Comparison of ENCODE assay signal across 14 cellular contexts in the genomic region with DNA sequence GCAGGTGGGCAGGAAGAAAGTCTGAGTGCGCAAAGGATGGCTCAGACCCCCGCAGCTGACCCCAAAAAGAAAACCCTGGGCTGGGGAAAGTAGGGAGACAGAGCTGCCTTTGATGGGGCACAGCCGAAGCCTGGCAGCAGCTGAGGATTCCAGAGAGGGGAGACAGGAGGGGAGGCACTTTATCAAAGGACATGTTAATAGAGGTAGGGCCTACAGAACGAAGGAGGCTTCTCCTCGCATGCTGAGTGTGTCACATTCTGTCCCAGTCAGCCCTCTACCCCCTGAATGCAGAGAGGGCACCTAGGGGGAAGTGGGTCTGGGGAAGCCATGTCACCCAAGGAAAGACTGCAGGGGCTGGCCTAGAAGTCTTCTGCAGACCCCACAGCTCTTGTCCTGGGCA. TPM values are rescaled to one million over a fixed set of nuclear protein-coding genes. Genes with fewer than 3 reads are reported as not detected.
DNase-seq lines count a peak whose midpoint lies in the region; ATAC-seq, FAIRE-seq and TF ChIP-seq lines count a peak whose summit lies in the region.
"Not testable (repeated sequence)": the region's sequence is repeated elsewhere in the genome, so short reads cannot be mapped to it uniquely, and the experiment has no call there.
"Had no signal": no experiment of that assay in that cellular context is flagged by ENCODE, and none has a peak within 500 bp of the region (broad histone marks: within the 10 kb centered on the region; RNA-seq: fewer than 3 reads in every experiment).

No MANE protein-coding gene starts in this region.

- WGBS in spleen, 5 donors = 81 to 98% (median 89%) methylated on average over 5 of the region's 5 CpGs

- H3K27me3 ChIP-seq in CD4-positive, alpha-beta T cell (ENCODE audit: control insufficient read depth, insufficient read depth, low read length); neural progenitor cell; spleen (replicated peaks in 1 of 7): not testable (repeated sequence)

- intact Hi-C loops in CD4-positive, alpha-beta T cell (cut with DNase I, micrococcal nuclease); kidney (cut with DNase I); spleen (cut with DNase I; ENCODE audit: low total_unique reads): not testable (repeated sequence)

- H2AFZ ChIP-seq in neural progenitor cell (replicated peaks) = not testable (repeated sequence)

- not testable (repeated sequence) for ATAC-seq in CD4-positive, alpha-beta T cell (ENCODE audit: poor library complexity); SK-N-SH treated with all-trans-retinoic acid at 6 μM for 48 hours; activated naive CD8-positive, alpha-beta T cell treated with anti-CD3 and anti-CD28 coated beads, Interleukin-2, amount 10 ng/mL, durations not matched to agents 7 days and 5 days (ENCODE audit: low read depth)

- POLR2A ChIA-PET in CD4-positive, alpha-beta T cell (lab: Charles Lee); activated CD4-positive, alpha-beta T cell treated with anti-CD3 and anti-CD28 coated beads, Interleukin-2, amount 10 ng/mL, durations not matched to agents 7 days and 5 days (lab: Charles Lee); activated naive CD8-positive, alpha-beta T cell treated with anti-CD3 and anti-CD28 coated beads, Interleukin-2, amount 10 ng/mL, durations not matched to agents 7 days and 5 days (lab: Charles Lee): not testable (repeated sequence)

- not testable (repeated sequence) for H3K9me3 ChIP-seq in CD4-positive, alpha-beta T cell (ENCODE audit: control insufficient read depth, low read length); kidney (ENCODE audit: control insufficient read depth in 1 of 2, low read length in 2 of 2); neural progenitor cell (ENCODE audit: low read depth); spleen

- peaks cover 19% of the 10 kb centered on the region for H3K36me3 Mint-ChIP-seq in CD4-positive, alpha-beta T cell (ENCODE audit: low read depth)
- H3K36me3 Mint-ChIP-seq in activated CD4-positive, alpha-beta T cell treated with anti-CD3 and anti-CD28 coated beads, Interleukin-2, amount 10 ng/mL, durations not matched to agents 7 days and 5 days (ENCODE audit: low read depth); activated naive CD8-positive, alpha-beta T cell treated with anti-CD3 and anti-CD28 coated beads, Interleukin-2, amount 10 ng/mL, durations not matched to agents 7 days and 5 days; neural progenitor cell: not testable (repeated sequence)

- H4K20me1 ChIP-seq in neural progenitor cell (ENCODE audit: low read depth) = peaks cover 11% of the 10 kb centered on the region

- TF ChIP-seq CTCF in CD4-positive, alpha-beta T cell (IDR thresholded peaks at IDR 0.05); kidney (IDR thresholded peaks at IDR 0.05; ENCODE audit: borderline replicate concordance, extremely low read depth, insufficient read depth); neural progenitor cell (IDR thresholded peaks at IDR 0.05); spleen (IDR thresholded peaks at IDR 0.05 in 8 of 11, conservative IDR thresholded peaks at IDR 0.05 in 3 of 11): not testable (repeated sequence)

- H3K9ac ChIP-seq in kidney (ENCODE audit: low read length in 2 of 2); neural progenitor cell: not testable (repeated sequence)

- not testable (repeated sequence) for H3K4me1 Mint-ChIP-seq in CD4-positive, alpha-beta T cell (ENCODE audit: low read depth)
- peaks cover 23% of the 10 kb centered on the region for H3K4me1 Mint-ChIP-seq in activated CD4-positive, alpha-beta T cell treated with anti-CD3 and anti-CD28 coated beads, Interleukin-2, amount 10 ng/mL, durations not matched to agents 7 days and 5 days
- H3K4me1 Mint-ChIP-seq in activated naive CD8-positive, alpha-beta T cell treated with anti-CD3 and anti-CD28 coated beads, Interleukin-2, amount 10 ng/mL, durations not matched to agents 7 days and 5 days = peaks cover 12% of the 10 kb centered on the region
- peaks cover 19% of the 10 kb centered on the region for H3K4me1 Mint-ChIP-seq in neural progenitor cell

- not testable (repeated sequence) for H3K4me3 ChIP-seq in kidney (ENCODE audit: low read length in 2 of 2); neural progenitor cell; spleen

- not testable (repeated sequence) for H3K4me3 Mint-ChIP-seq in CD4-positive, alpha-beta T cell; activated CD4-positive, alpha-beta T cell treated with anti-CD3 and anti-CD28 coated beads, Interleukin-2, amount 10 ng/mL, durations not matched to agents 7 days and 5 days
- peak overlapping the region; percentile 55 for H3K4me3 Mint-ChIP-seq in activated naive CD8-positive, alpha-beta T cell treated with anti-CD3 and anti-CD28 coated beads, Interleukin-2, amount 10 ng/mL, durations not matched to agents 7 days and 5 days
- peak overlapping the region; percentile 64 for H3K4me3 Mint-ChIP-seq in neural progenitor cell

- CTCF ChIA-PET in CD4-positive, alpha-beta T cell (lab: Charles Lee); activated CD4-positive, alpha-beta T cell treated with anti-CD3 and anti-CD28 coated beads, Interleukin-2, amount 10 ng/mL, durations not matched to agents 7 days and 5 days (lab: Charles Lee): not testable (repeated sequence)

- H3K4me1 ChIP-seq in kidney (ENCODE audit: control insufficient read depth in 1 of 2, insufficient read depth in 1 of 2, low read depth in 1 of 2, low read length in 2 of 2) = peaks cover 8 to 21% of the 10 kb centered on the region in 2 donors
- not testable (repeated sequence) for H3K4me1 ChIP-seq in neural progenitor cell
- peaks cover 0 to 34% (median 14%) of the 10 kb centered on the region in 6 donors for H3K4me1 ChIP-seq in spleen

- TF ChIP-seq POLR2A in spleen (IDR thresholded peaks at IDR 0.05) = not testable (repeated sequence)

- FAIRE-seq in kidney (lab: Jason Lieb, UNC) = not testable (repeated sequence)

- H3K27ac ChIP-seq in CD4-positive, alpha-beta T cell (ENCODE audit: low read depth, low read length); kidney (ENCODE audit: low read depth in 2 of 2, low read length in 2 of 2); neural progenitor cell: not testable (repeated sequence)
- peak overlapping the region in 5 of 8 donors; percentile 8 to 82 (median 66) for H3K27ac ChIP-seq in spleen

- not testable (repeated sequence) for H3K79me2 ChIP-seq in neural progenitor cell (ENCODE audit: low read depth)

- not testable (repeated sequence) for H3K27me3 Mint-ChIP-seq in CD4-positive, alpha-beta T cell; activated CD4-positive, alpha-beta T cell treated with anti-CD3 and anti-CD28 coated beads, Interleukin-2, amount 10 ng/mL, durations not matched to agents 7 days and 5 days; activated naive CD8-positive, alpha-beta T cell treated with anti-CD3 and anti-CD28 coated beads, Interleukin-2, amount 10 ng/mL, durations not matched to agents 7 days and 5 days; neural progenitor cell (ENCODE audit: insufficient read depth, low read depth)

- H3K4me2 ChIP-seq in neural progenitor cell = not testable (repeated sequence)

- peak overlapping the region; percentile 39 for H3K27ac Mint-ChIP-seq in CD4-positive, alpha-beta T cell
- H3K27ac Mint-ChIP-seq in activated CD4-positive, alpha-beta T cell treated with anti-CD3 and anti-CD28 coated beads, Interleukin-2, amount 10 ng/mL, durations not matched to agents 7 days and 5 days = peak overlapping the region; percentile 81
- H3K27ac Mint-ChIP-seq in activated naive CD8-positive, alpha-beta T cell treated with anti-CD3 and anti-CD28 coated beads, Interleukin-2, amount 10 ng/mL, durations not matched to agents 7 days and 5 days; neural progenitor cell: not testable (repeated sequence)

- H3K36me3 ChIP-seq in kidney (ENCODE audit: control insufficient read depth in 1 of 2, insufficient read depth in 2 of 2, low read length in 2 of 2); neural progenitor cell: not testable (repeated sequence)
- peaks cover 0 to 40% (median 0%) of the 10 kb centered on the region in 6 donors for H3K36me3 ChIP-seq in spleen

- not testable (repeated sequence) for DNase-seq in CD4-positive, alpha-beta T cell; activated CD4-positive, alpha-beta T cell treated with anti-CD3 and anti-CD28 coated beads, Interleukin-2, amount 10 ng/mL, durations not matched to agents 7 days and 5 days; activated naive CD8-positive, alpha-beta T cell treated with anti-CD3 and anti-CD28 coated beads, Interleukin-2, amount 10 ng/mL, durations not matched to agents 7 days and 5 days; neural progenitor cell (ENCODE audit: low spot score)
- DNase-seq in kidney (peak; percentile 28), spleen (peak; percentile 39)

- H3K9me3 Mint-ChIP-seq in CD4-positive, alpha-beta T cell; activated CD4-positive, alpha-beta T cell treated with anti-CD3 and anti-CD28 coated beads, Interleukin-2, amount 10 ng/mL, durations not matched to agents 7 days and 5 days; activated naive CD8-positive, alpha-beta T cell treated with anti-CD3 and anti-CD28 coated beads, Interleukin-2, amount 10 ng/mL, durations not matched to agents 7 days and 5 days; neural progenitor cell: not testable (repeated sequence)

- H3F3A ChIP-seq in neural progenitor cell (ENCODE audit: low read depth) = peaks cover 11% of the 10 kb centered on the region

RNA-seq across cellular contexts. Expression of a gene that starts 18.5 kb away (rescaled TPM):
- 10 to 100 TPM; 24.6 to 24.8 TPM for total RNA-seq in CD4-positive, alpha-beta T cell
- 10 to 100 TPM; 29.1 to 30.1 TPM for total RNA-seq in activated CD4-positive, alpha-beta T cell treated with anti-CD3 and anti-CD28 coated beads, Interleukin-2, amount 10 ng/mL, durations not matched to agents 7 days and 5 days
- total RNA-seq in activated naive CD8-positive, alpha-beta T cell treated with anti-CD3 and anti-CD28 coated beads, Interleukin-2, amount 10 ng/mL, durations not matched to agents 7 days and 5 days = 10 to 100 TPM; 24.9 to 25.8 TPM
- total RNA-seq in kidney (0.60 TPM), neural progenitor cell (ENCODE audit: low replicate concordance) (not detected in 2 replicates), spleen (10 to 100 TPM in 6 of 7 donors, 1 to 10 TPM in 1; 9.6 to 46.6 (median 23.0) TPM)
- polyA plus RNA-seq in kidney (ENCODE audit: insufficient read depth, low read depth, low replicate concordance) (0.80 TPM), spleen (10 to 100 TPM; 10.5 to 19.5 (median 15.7) TPM)
- total RNA-seq: Daoy, GM23248, H4, HT1080 had no signal
- polyA plus RNA-seq: A549, BJ had no signal

RNA-seq across cellular contexts. Expression of a gene that starts 40.2 kb away (rescaled TPM):
- 1 to 10 TPM; 1.7 to 2.2 TPM for total RNA-seq in CD4-positive, alpha-beta T cell
- total RNA-seq in activated CD4-positive, alpha-beta T cell treated with anti-CD3 and anti-CD28 coated beads, Interleukin-2, amount 10 ng/mL, durations not matched to agents 7 days and 5 days = 1 to 10 TPM; 1.2 to 1.8 TPM
- total RNA-seq in activated naive CD8-positive, alpha-beta T cell treated with anti-CD3 and anti-CD28 coated beads, Interleukin-2, amount 10 ng/mL, durations not matched to agents 7 days and 5 days = under 1 TPM; 0.69 to 0.79 TPM
- total RNA-seq in kidney = 1.1 TPM
- polyA plus RNA-seq in kidney (ENCODE audit: insufficient read depth, low read depth, low replicate concordance) = 1.3 TPM
- not detected in 2 replicates for total RNA-seq in neural progenitor cell (ENCODE audit: low replicate concordance)
- total RNA-seq in spleen = 1 to 10 TPM in 3 of 7 donors, under 1 TPM in 1, not detected in 3; 0.44 to 2.5 (median 2.2) TPM
- 1 to 10 TPM in 2 of 3 donors, under 1 TPM in 1; 0.29 to 2.2 (median 1.6) TPM for polyA plus RNA-seq in spleen
- total RNA-seq: Daoy, GM23248, H4 had no signal
- polyA plus RNA-seq: BJ; CD4-positive, alpha-beta memory T cell; GM23248 had no signal
